1 cellular context compared by ENCODE assay signal in genomic region chr2:241586564-241587264, GRCh38.
TF ChIP-seq lines count a peak whose summit lies in the region.

No MANE protein-coding gene starts in this region.

TF ChIP-seq in IMR-90, 13 proteins besides CTCF, POLR2A, EP300 and RAD21:
- TF ChIP-seq RFX5 (IDR thresholded peaks at IDR 0.05; ENCODE audit: low read depth, low read length) (no peak), CHD1 (IDR thresholded peaks at IDR 0.05; ENCODE audit: low read depth, low read length) (no peak), MAFK (IDR thresholded peaks at IDR 0.05; ENCODE audit: low read depth, low read length) (no peak), MAZ (IDR thresholded peaks at IDR 0.05; ENCODE audit: borderline replicate concordance, low read depth, low read length) (no peak), RCOR1 (IDR thresholded peaks at IDR 0.05; ENCODE audit: insufficient replicate concordance, low read length) (peak; percentile 36), BHLHE40 (IDR thresholded peaks at IDR 0.05; ENCODE audit: low read depth, low read length) (no peak), CEBPB (IDR thresholded peaks at IDR 0.05; ENCODE audit: low read depth, low read length) (no peak), SMC3 (IDR thresholded peaks at IDR 0.05; ENCODE audit: low read depth, low read length) (no peak)
